In genomic region chr19:5268801-5269200, GRCh38 we compare ENCODE assay signal across 18 cellular contexts.
"Had no signal": no experiment of that assay in that cellular context is flagged by ENCODE, and none has a peak within 500 bp of the region (broad histone marks: within the 10 kb centered on the region; RNA-seq: fewer than 3 reads in every experiment).

No MANE protein-coding gene starts in this region.

- ATAC-seq: left ventricle myocardium superior; stimulated activated effector memory CD8-positive, alpha-beta T cell treated with anti-CD3 and anti-CD28 coated beads, Interleukin-12 subunit alpha, Interleukin-12 subunit beta, amount 100 ng/mL, for 72 hours; upper lobe of right lung had no signal

- H3K27me3 ChIP-seq: dorsolateral prefrontal cortex, ovary, sigmoid colon, testis, upper lobe of right lung had no signal

- H3K9me3 Mint-ChIP-seq: activated CD4-positive, alpha-beta memory T cell treated with anti-CD3 and anti-CD28 coated beads for 36 hours; neural crest cell; stimulated activated effector memory CD8-positive, alpha-beta T cell treated with anti-CD3 and anti-CD28 coated beads, Interleukin-12 subunit alpha, Interleukin-12 subunit beta, amount 100 ng/mL, for 72 hours had no signal

- H3K36me3 ChIP-seq: ovary had no signal

- H3K4me3 Mint-ChIP-seq: activated CD4-positive, alpha-beta memory T cell treated with anti-CD3 and anti-CD28 coated beads for 36 hours; activated naive CD8-positive, alpha-beta T cell; neural crest cell; stimulated activated effector memory CD8-positive, alpha-beta T cell treated with anti-CD3 and anti-CD28 coated beads, Interleukin-12 subunit alpha, Interleukin-12 subunit beta, amount 100 ng/mL, for 72 hours had no signal

- H3K4me3 ChIP-seq: dorsolateral prefrontal cortex, ovary, sigmoid colon, testis, upper lobe of right lung had no signal

- H3K27ac ChIP-seq: epithelial cell of prostate, ovary, sigmoid colon, testis, upper lobe of right lung, WERI-Rb-1 had no signal

- H3K9me3 ChIP-seq: ovary, sigmoid colon, testis, upper lobe of right lung had no signal

- H3K4me1 ChIP-seq: sigmoid colon, testis, upper lobe of right lung had no signal

- DNase-seq: activated CD4-positive, alpha-beta memory T cell treated with anti-CD3 and anti-CD28 coated beads for 36 hours; activated T-cell treated with anti-CD3 and anti-CD28 coated beads for 4 hours; dorsolateral prefrontal cortex; foreskin fibroblast; hypothalamus; left ventricle myocardium superior; ovary; sigmoid colon; stimulated activated CD4-positive, alpha-beta T cell treated with anti-CD3 and anti-CD28 coated beads, Interleukin-4, amount 100 ng/mL, for 24 hours; SW 1271; T-helper 2 cell; testis; upper lobe of right lung; WERI-Rb-1 had no signal

- H3K36me3 Mint-ChIP-seq: activated CD4-positive, alpha-beta memory T cell treated with anti-CD3 and anti-CD28 coated beads for 36 hours; stimulated activated effector memory CD8-positive, alpha-beta T cell treated with anti-CD3 and anti-CD28 coated beads, Interleukin-12 subunit alpha, Interleukin-12 subunit beta, amount 100 ng/mL, for 72 hours had no signal

- H3K27me3 Mint-ChIP-seq: activated naive CD8-positive, alpha-beta T cell had no signal

- H3K4me1 Mint-ChIP-seq: stimulated activated effector memory CD8-positive, alpha-beta T cell treated with anti-CD3 and anti-CD28 coated beads, Interleukin-12 subunit alpha, Interleukin-12 subunit beta, amount 100 ng/mL, for 72 hours had no signal
